1 cellular context compared by ENCODE assay signal in genomic region chr3:5690490-5690889, GRCh38.
TF ChIP-seq lines count a peak whose summit lies in the region.

No MANE protein-coding gene starts in this region.

TF ChIP-seq in K562, 482 proteins besides CTCF, POLR2A, EP300 and RAD21 (continued from another document):
- TF ChIP-seq ZBTB40 (IDR thresholded peaks at IDR 0.05) (peak; percentile 80), ZBTB40 (CRISPR knock-in tag; IDR thresholded peaks at IDR 0.05) (no peak)
TF ChIP-seq in K562: peak in this region for 1.
